ENCODE assay signal across 10 cellular contexts in the genomic region with DNA sequence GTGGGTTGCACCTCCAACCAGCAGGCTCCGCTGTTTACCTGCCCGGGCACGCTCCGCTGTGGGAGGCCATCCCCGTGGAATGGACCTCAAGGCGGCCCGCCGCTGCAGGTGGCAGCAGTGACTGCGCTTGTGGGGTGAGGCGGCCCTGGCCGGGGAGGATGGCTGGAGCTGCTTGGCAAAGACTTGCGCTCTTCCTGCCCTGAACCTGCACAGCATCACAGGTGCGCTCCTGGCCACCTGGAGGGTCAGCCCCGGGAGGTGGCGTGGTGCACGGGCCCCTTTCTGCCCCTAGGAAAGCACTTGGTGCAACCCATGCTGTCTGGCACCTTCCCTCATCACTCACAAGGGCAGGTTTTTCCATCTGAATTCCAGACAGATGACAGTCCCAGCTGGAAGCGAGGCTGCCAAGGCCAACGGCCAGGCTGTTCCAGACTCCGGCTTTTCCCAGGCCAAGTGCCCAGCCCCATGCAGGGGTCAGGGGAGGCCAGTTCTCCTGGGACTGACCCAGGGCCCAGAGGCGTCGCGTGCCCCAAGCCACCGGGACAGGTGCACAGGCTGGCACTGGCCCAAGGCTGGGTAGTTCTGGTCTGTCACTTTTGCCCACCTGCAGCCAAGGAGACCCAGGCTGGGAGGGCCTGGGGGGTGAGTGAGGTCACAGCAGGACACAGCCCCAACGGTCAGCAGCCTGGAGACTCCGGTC. TPM values are rescaled to one million over a fixed set of nuclear protein-coding genes. Genes with fewer than 3 reads are reported as not detected.
A peak's percentile ranks its signal among the peaks of the same experiment; 100 is the strongest.
DNase-seq lines count a peak whose midpoint lies in the region; ATAC-seq and TF ChIP-seq lines count a peak whose summit lies in the region.
"Had no signal": no experiment of that assay in that cellular context is flagged by ENCODE, and none has a peak within 500 bp of the region (broad histone marks: within the 10 kb centered on the region; RNA-seq: fewer than 3 reads in every experiment).

No MANE protein-coding gene starts in this region.

- POLR2A ChIA-PET in CD4-positive, alpha-beta T cell (lab: Charles Lee): no interaction called here

- H3K9ac ChIP-seq in MM.1S (ENCODE audit: low read length): no peak overlapping the region

- H3K4me1 Mint-ChIP-seq in CD4-positive, alpha-beta T cell (ENCODE audit: low read depth): no peaks in the 10 kb centered on the region

- no peaks in the 10 kb centered on the region for H3K9me3 Mint-ChIP-seq in CD4-positive, alpha-beta T cell

- no peaks in the 10 kb centered on the region for H4K20me1 ChIP-seq in MM.1S (ENCODE audit: insufficient read depth, low read length)

- H3K4me2 ChIP-seq in MM.1S (ENCODE audit: low read depth, low read length): no peak overlapping the region; the same call in 1 of the 2 replicates

- H3K27me3 ChIP-seq in CD4-positive, alpha-beta T cell (ENCODE audit: control insufficient read depth, insufficient read depth, low read length): peaks cover 20% of the 10 kb centered on the region
- H3K27me3 ChIP-seq in MM.1S (replicated peaks; ENCODE audit: insufficient read depth, low read length) (no peaks in the 10 kb centered on the region), WERI-Rb-1 (ENCODE audit: insufficient read depth, low read depth, severe bottlenecking) (no peaks in the 10 kb centered on the region), left lung (peaks cover 7 to 80% of the 10 kb centered on the region in 2 donors)

- TF ChIP-seq CTCF in CD4-positive, alpha-beta T cell (IDR thresholded peaks at IDR 0.05): no peak
- peak; percentile 23; the same call in 1 of the 2 replicates for TF ChIP-seq CTCF in MM.1S (IDR thresholded peaks at IDR 0.05; ENCODE audit: low read length)
- TF ChIP-seq CTCF in WERI-Rb-1 (IDR thresholded peaks at IDR 0.05; ENCODE audit: low read depth, low read length): peak; percentile 82
- no peak for TF ChIP-seq CTCF in left lung (IDR thresholded peaks at IDR 0.05)

- no peak overlapping the region for H2AFZ ChIP-seq in MM.1S (ENCODE audit: low read length)

- intact Hi-C loops in CD4-positive, alpha-beta T cell (cut with DNase I, micrococcal nuclease): no loop called here
- intact Hi-C loops in left lung (cut with DNase I): no loop called here

- H3K79me2 ChIP-seq in MM.1S (ENCODE audit: low read length): no peaks in the 10 kb centered on the region

- H3K4me3 ChIP-seq in MM.1S (ENCODE audit: low read length) (no peak overlapping the region), WERI-Rb-1 (ENCODE audit: low read depth, low read length) (no peak overlapping the region), left lung (no peak overlapping the region)
- H3K4me3 ChIP-seq: skin epidermis had no signal

- H3K36me3 Mint-ChIP-seq in CD4-positive, alpha-beta T cell (ENCODE audit: low read depth): no peaks in the 10 kb centered on the region

- no peak overlapping the region for H3K4me3 Mint-ChIP-seq in CD4-positive, alpha-beta T cell
- H3K4me3 Mint-ChIP-seq: activated CD4-positive, alpha-beta T cell treated with anti-CD3 and anti-CD28 coated beads for 36 hours had no signal

- peak in 1 of 10 experiments; percentile 2 for DNase-seq in CD4-positive, alpha-beta T cell
- DNase-seq in MM.1S (peak; percentile 27), WERI-Rb-1 (peak; percentile 92), left lung (peak in 1 of 2 donors; percentile 82), globus pallidus (ENCODE audit: low spot score) (no peak)
- DNase-seq in activated CD4-positive, alpha-beta T cell treated with anti-CD3 and anti-CD28 coated beads for 48 hours: no peak
- no peak for DNase-seq in NK-92 treated with Interleukin-12 subunit alpha and Interleukin-12 subunit beta, amount 100 ng/mL, for 24 hours (lab: John Stamatoyannopoulos, UW)
- DNase-seq: activated CD4-positive, alpha-beta T cell treated with anti-CD3 and anti-CD28 coated beads for 36 hours had no signal

- peak; percentile 24 for ATAC-seq in CD4-positive, alpha-beta T cell (ENCODE audit: poor library complexity)
- ATAC-seq in left lung (peak; percentile 67), GM18909 (IDR thresholded peaks at IDR 0.05; ENCODE audit: poor library complexity, unreplicated experiment) (no peak)
- ATAC-seq: activated CD4-positive, alpha-beta T cell treated with anti-CD3 and anti-CD28 coated beads for 36 hours had no signal

- peaks cover 17% of the 10 kb centered on the region for H3K27me3 Mint-ChIP-seq in CD4-positive, alpha-beta T cell

- H3K36me3 ChIP-seq in MM.1S (replicated peaks; ENCODE audit: insufficient read depth, low read length) (no peaks in the 10 kb centered on the region), WERI-Rb-1 (no peaks in the 10 kb centered on the region; the same call in 1 of the 2 replicates), left lung (no peaks in the 10 kb centered on the region)

- H3K27ac Mint-ChIP-seq in CD4-positive, alpha-beta T cell: no peak overlapping the region
- H3K27ac Mint-ChIP-seq: activated CD4-positive, alpha-beta T cell treated with anti-CD3 and anti-CD28 coated beads for 36 hours had no signal

- H3K9me2 ChIP-seq in MM.1S (replicated peaks; ENCODE audit: insufficient read depth, low read length): no peaks in the 10 kb centered on the region

- H3K4me1 ChIP-seq in MM.1S (ENCODE audit: low read length): peaks cover 3% of the 10 kb centered on the region; the same call in 1 of the 2 replicates
- peaks cover 0 to 10% of the 10 kb centered on the region in 2 donors for H3K4me1 ChIP-seq in left lung

- CTCF ChIA-PET in CD4-positive, alpha-beta T cell (lab: Charles Lee): no interaction called here

- no peak overlapping the region for H3K27ac ChIP-seq in CD4-positive, alpha-beta T cell (ENCODE audit: low read depth, low read length)
- no peak overlapping the region for H3K27ac ChIP-seq in MM.1S (ENCODE audit: low read length)
- peak overlapping the region; percentile 68 for H3K27ac ChIP-seq in WERI-Rb-1
- no peak overlapping the region for H3K27ac ChIP-seq in left lung

- no peaks in the 10 kb centered on the region for H3F3A ChIP-seq in MM.1S (ENCODE audit: insufficient read depth, low read length)

- no peaks in the 10 kb centered on the region for H3K9me3 ChIP-seq in CD4-positive, alpha-beta T cell (ENCODE audit: control insufficient read depth, low read length)
- H3K9me3 ChIP-seq in MM.1S (replicated peaks; ENCODE audit: insufficient read depth, low read length): no peaks in the 10 kb centered on the region
- no peaks in the 10 kb centered on the region for H3K9me3 ChIP-seq in WERI-Rb-1 (ENCODE audit: severe bottlenecking)
- no peaks in the 10 kb centered on the region for H3K9me3 ChIP-seq in left lung

RNA-seq across cellular contexts. Expression of gene UTS2R, which starts 13.3 kb away (rescaled TPM):
- total RNA-seq in CD4-positive, alpha-beta T cell: not detected
- total RNA-seq in left lung: not detected
- total RNA-seq: activated CD4-positive, alpha-beta T cell treated with anti-CD3 and anti-CD28 coated beads for 36 hours had no signal

RNA-seq across cellular contexts. Expression of gene TEX19, which starts 25.8 kb away (rescaled TPM):
- total RNA-seq in CD4-positive, alpha-beta T cell: not detected
- total RNA-seq in left lung: not detected
- total RNA-seq: activated CD4-positive, alpha-beta T cell treated with anti-CD3 and anti-CD28 coated beads for 36 hours had no signal

RNA-seq across cellular contexts. Expression of gene HEXD, which starts 33.3 kb away (rescaled TPM):
- total RNA-seq in CD4-positive, alpha-beta T cell: 10 to 100 TPM; 27.8 to 31.2 TPM
- 10 to 100 TPM; 28.6 to 34.7 TPM for total RNA-seq in left lung

RNA-seq across cellular contexts. Expression of gene OGFOD3, which starts 33.5 kb away (rescaled TPM):
- 10 to 100 TPM; 12.9 to 13.7 TPM for total RNA-seq in CD4-positive, alpha-beta T cell
- 10 to 100 TPM; 31.0 to 37.9 TPM for total RNA-seq in left lung

RNA-seq across cellular contexts. Expression of gene SECTM1, which starts 51.3 kb away (rescaled TPM):
- total RNA-seq in CD4-positive, alpha-beta T cell: 1 to 10 TPM; 2.1 to 3.1 TPM
- 10 to 100 TPM; 10.5 to 36.8 TPM for total RNA-seq in left lung

Comparison
In these comparisons a context has a peak if more than half of its experiments do, and no peak if none do; other contexts are left out.
1. DNase-seq: peak in MM.1S (single experiment) and WERI-Rb-1 (single experiment); none in activated CD4-positive, alpha-beta T cell treated with anti-CD3 and anti-CD28 coated beads for 48 hours (single experiment), globus pallidus (single experiment) and NK-92 treated with Interleukin-12 subunit alpha and Interleukin-12 subunit beta, amount 100 ng/mL, for 24 hours (single experiment).
2. CTCF ChIP-seq: peak in MM.1S (single experiment) and WERI-Rb-1 (single experiment); none in CD4-positive, alpha-beta T cell (single experiment) and left lung (0 of 2).